ENCODE assay signal across 8 cellular contexts in genomic region chr12:105331805-105332251, GRCh38. TPM values are rescaled to one million over a fixed set of nuclear protein-coding genes. Genes with fewer than 3 reads are reported as not detected.
DNase-seq lines count a peak whose midpoint lies in the region; ATAC-seq and TF ChIP-seq lines count a peak whose summit lies in the region.

No MANE protein-coding gene starts in this region.

- no peaks in the 10 kb centered on the region for H3K27me3 Mint-ChIP-seq in chondrocyte (ENCODE audit: low read depth)

- DNase-seq in GM06990 (ENCODE audit: extremely low read depth, insufficient read length) (peak; percentile 18), NT2/D1 (ENCODE audit: low read depth, low spot score) (peak; percentile 28), chondrocyte (ENCODE audit: low spot score) (no peak), neuronal stem cell (ENCODE audit: low spot score) (no peak), cerebellar nuclear complex (lab: John Stamatoyannopoulos, UW) (no peak), NCI-H1436 (lab: John Stamatoyannopoulos, UW) (no peak), upper lobe of right lung (no peak)

- no peak overlapping the region for H2AK5ac ChIP-seq in neuronal stem cell (ENCODE audit: low read depth, low read length)

- no peak overlapping the region for H2BK120ac ChIP-seq in neuronal stem cell (ENCODE audit: low read depth, low read length)

- H3K79me1 ChIP-seq in neuronal stem cell (ENCODE audit: low read depth, low read length), result peaks cover 1% of the 10 kb centered on the region

- peaks cover 4% of the 10 kb centered on the region for H3K36me3 Mint-ChIP-seq in chondrocyte (ENCODE audit: low read depth)

- H3K9ac ChIP-seq in NT2/D1 (ENCODE audit: insufficient read length, low read depth) (peak overlapping the region; percentile 82), neuronal stem cell (ENCODE audit: low read depth, low read length, poor library complexity) (no peak overlapping the region)

- H3K27ac ChIP-seq in neuronal stem cell (replicated peaks; ENCODE audit: low read length) (no peak overlapping the region), upper lobe of right lung (no peak overlapping the region)

- H2BK5ac ChIP-seq in neuronal stem cell (ENCODE audit: low read length), result no peak overlapping the region

- no peak for TF ChIP-seq CTCF in GM06990 (IDR thresholded peaks at IDR 0.05; ENCODE audit: insufficient read depth, low read length, poor library complexity, severe bottlenecking)
- no peak for TF ChIP-seq CTCF in chondrocyte (IDR thresholded peaks at IDR 0.05)
- TF ChIP-seq CTCF in upper lobe of right lung (IDR thresholded peaks at IDR 0.05), result no peak

- intact Hi-C loops in upper lobe of right lung (cut with DNase I), result no loop called here

- peak overlapping the region; percentile 80 for H3K4me3 Mint-ChIP-seq in chondrocyte (ENCODE audit: unreplicated experiment)

- no CpG with 5 or more reads among the region's 8 CpGs for WGBS in neuronal stem cell (ENCODE audit: extremely low coverage in 2 of 2, insufficient read length in 2 of 2, insufficient replicate concordance in 1 of 2), 2 donors

- no peak overlapping the region for H4K8ac ChIP-seq in neuronal stem cell (ENCODE audit: low read depth, low read length)

- peak overlapping the region; percentile 87 for H3K27ac Mint-ChIP-seq in chondrocyte (ENCODE audit: unreplicated experiment)

- ATAC-seq in upper lobe of right lung (no peak), GM21390 (IDR thresholded peaks at IDR 0.05; ENCODE audit: unreplicated experiment) (no peak)

- H3K4me1 ChIP-seq in NT2/D1 (ENCODE audit: insufficient read depth, insufficient read length), result peaks cover 3% of the 10 kb centered on the region
- peaks cover 13 to 14% of the 10 kb centered on the region in 2 donors for H3K4me1 ChIP-seq in neuronal stem cell (ENCODE audit: control insufficient read depth in 2 of 2, insufficient read depth in 1 of 2, low read depth in 1 of 2, low read length in 2 of 2)
- H3K4me1 ChIP-seq in upper lobe of right lung, result peaks cover 4% of the 10 kb centered on the region

- no peaks in the 10 kb centered on the region for H3K27me3 ChIP-seq in GM06990 (replicated peaks; ENCODE audit: control insufficient read depth, insufficient read depth, low read length)
- peaks cover 7% of the 10 kb centered on the region for H3K27me3 ChIP-seq in NT2/D1 (ENCODE audit: insufficient read depth, insufficient read length)
- H3K27me3 ChIP-seq in neuronal stem cell (ENCODE audit: control insufficient read depth in 3 of 3, insufficient read depth in 3 of 3, low read depth in 1 of 3, low read length in 3 of 3), result peaks cover 0 to 8% (median 4%) of the 10 kb centered on the region in 3 experiments
- no peaks in the 10 kb centered on the region for H3K27me3 ChIP-seq in upper lobe of right lung

- H3K23ac ChIP-seq in neuronal stem cell (ENCODE audit: low read depth, low read length, poor library complexity), result no peak overlapping the region

- peaks cover 68% of the 10 kb centered on the region for H3K4me1 Mint-ChIP-seq in chondrocyte (ENCODE audit: low read depth)

- H3K18ac ChIP-seq in neuronal stem cell (ENCODE audit: low read length), result no peak overlapping the region

- H3K36me3 ChIP-seq in GM06990 (ENCODE audit: control insufficient read depth, insufficient read depth, low read length), result no peaks in the 10 kb centered on the region; the same call in 1 of the 2 replicates
- H3K36me3 ChIP-seq in NT2/D1 (ENCODE audit: insufficient read depth, insufficient read length, low read length), result peaks cover 15% of the 10 kb centered on the region
- H3K36me3 ChIP-seq in neuronal stem cell (replicated peaks in 1 of 2; ENCODE audit: control insufficient read depth in 2 of 2, insufficient read depth in 2 of 2, low read length in 2 of 2), result peaks cover 0 to 2% of the 10 kb centered on the region in 2 donors
- H3K36me3 ChIP-seq in upper lobe of right lung, result no peaks in the 10 kb centered on the region

- H2BK15ac ChIP-seq in neuronal stem cell (ENCODE audit: low read length), result no peak overlapping the region

- H3K4ac ChIP-seq in neuronal stem cell (ENCODE audit: low read length), result no peak overlapping the region

- H3K9me3 ChIP-seq in NT2/D1 (ENCODE audit: insufficient read depth, low read length) (no peaks in the 10 kb centered on the region), neuronal stem cell (replicated peaks in 1 of 2; ENCODE audit: control insufficient read depth in 2 of 2, insufficient read depth in 1 of 2, low read depth in 1 of 2, low read length in 2 of 2) (no peaks in the 10 kb centered on the region), upper lobe of right lung (no peaks in the 10 kb centered on the region)

- H4K91ac ChIP-seq in neuronal stem cell (ENCODE audit: low read depth, low read length, poor library complexity), result no peak overlapping the region

- H3K4me2 ChIP-seq in neuronal stem cell (ENCODE audit: insufficient read depth, low read length, poor library complexity, severe bottlenecking), result no peak overlapping the region

- H2AFZ ChIP-seq in neuronal stem cell (ENCODE audit: low read length), result peak overlapping the region; percentile 84

- H3K14ac ChIP-seq in neuronal stem cell (ENCODE audit: low read length), result no peak overlapping the region

- no peaks in the 10 kb centered on the region for H3K9me3 Mint-ChIP-seq in chondrocyte (ENCODE audit: low read depth)

- no peak overlapping the region for H2BK12ac ChIP-seq in neuronal stem cell (ENCODE audit: low read length)

- H3K4me3 ChIP-seq in GM06990 (replicated peaks; ENCODE audit: low read depth, low read length), result peak overlapping the region; percentile 83
- peak overlapping the region; percentile 66 for H3K4me3 ChIP-seq in NT2/D1 (ENCODE audit: insufficient read length, low read depth)
- peak overlapping the region in 1 of 2 donors; percentile 68 for H3K4me3 ChIP-seq in neuronal stem cell (ENCODE audit: low read length in 2 of 2)
- H3K4me3 ChIP-seq in upper lobe of right lung, result no peak overlapping the region

RNA-seq across cellular contexts. Expression of gene C12orf75, which starts 1.3 kb away (rescaled TPM):
- total RNA-seq in chondrocyte (189 to 310 TPM (median 286 TPM) in 3 replicates), upper lobe of right lung (5.9 TPM)
- 40.3 TPM for polyA plus RNA-seq in neuronal stem cell (2013, experiment 1 of 2)
- polyA plus RNA-seq in neuronal stem cell (2013, experiment 2 of 2), result 40.4 TPM

Comparison
In these comparisons a context has a peak if more than half of its experiments do, and no peak if none do; other contexts are left out.
1. DNase-seq: peak in GM06990 (single experiment) and NT2/D1 (single experiment); none in chondrocyte (single experiment), neuronal stem cell (single experiment), cerebellar nuclear complex (0 of 2), NCI-H1436 (single experiment) and upper lobe of right lung (single experiment).
2. RNA of gene C12orf75, which starts 1.3 kb away (total RNA-seq): 189 to 310 TPM in chondrocyte; 5.9 TPM in upper lobe of right lung (single experiment); every median in the first group is over 10 times any median in the second.